Comparison of ENCODE assay signal across 17 cellular contexts in genomic region chr20:57482796-57483195, GRCh38. TPM values are rescaled to one million over a fixed set of nuclear protein-coding genes. Genes with fewer than 3 reads are reported as not detected.
"Had no signal": no experiment of that assay in that cellular context is flagged by ENCODE, and none has a peak within 500 bp of the region (broad histone marks: within the 10 kb centered on the region; RNA-seq: fewer than 3 reads in every experiment).

No MANE protein-coding gene starts in this region.

- H3K36me3 ChIP-seq: stomach, uterus had no signal

- DNase-seq: activated CD4-positive, alpha-beta T cell treated with anti-CD3 and anti-CD28 coated beads, Interleukin-2, amount 50 U/mL, for 48 hours; activated CD4-positive, CD25-positive, alpha-beta regulatory T cell treated with anti-CD3 and anti-CD28 coated beads, Interleukin-2, amount 50 U/mL, for 72 hours; activated naive CD4-positive, alpha-beta T cell treated with anti-CD3 and anti-CD28 coated beads for 36 hours; cortex of kidney; effector memory CD8-positive, alpha-beta T cell; hypothalamus; left colon; stimulated activated CD4-positive, alpha-beta T cell treated with anti-CD3 and anti-CD28 coated beads, Interleukin-4, amount 100 ng/mL, for 4 hours; stomach; SW 1271; uterus had no signal

- H3K9me3 Mint-ChIP-seq: activated naive CD4-positive, alpha-beta T cell treated with anti-CD3 and anti-CD28 coated beads for 36 hours; effector memory CD8-positive, alpha-beta T cell; nephron; T-helper 2 cell treated with Interferon-gamma antibody and Interleukin-4, amounts not matched to agents 5 μg/mL and 100 μg/mL, for 36 hours had no signal

- H3K4me1 Mint-ChIP-seq: nephron had no signal

- H3K4me3 ChIP-seq: stomach, uterus had no signal

- H3K4me3 Mint-ChIP-seq: activated naive CD4-positive, alpha-beta T cell treated with anti-CD3 and anti-CD28 coated beads for 36 hours; effector memory CD8-positive, alpha-beta T cell; nephron; T-helper 2 cell treated with Interferon-gamma antibody and Interleukin-4, amounts not matched to agents 5 μg/mL and 100 μg/mL, for 36 hours had no signal

- H3K9me3 ChIP-seq: stomach, uterus had no signal

- H3K27me3 ChIP-seq: uterus had no signal

- H3K4me1 ChIP-seq: uterus had no signal

- H3K27ac Mint-ChIP-seq: activated naive CD4-positive, alpha-beta T cell treated with anti-CD3 and anti-CD28 coated beads for 36 hours; nephron; T-helper 2 cell treated with Interferon-gamma antibody and Interleukin-4, amounts not matched to agents 5 μg/mL and 100 μg/mL, for 36 hours had no signal

- ATAC-seq: left colon had no signal

- H3K27ac ChIP-seq: stomach, uterus had no signal

RNA-seq across cellular contexts. Expression of gene CTCFL, which starts 42.1 kb away (rescaled TPM):
- total RNA-seq: activated naive CD4-positive, alpha-beta T cell treated with anti-CD3 and anti-CD28 coated beads for 36 hours; astrocyte; glomerular endothelial cell; left colon; lung microvascular endothelial cell; osteocyte; stomach had no signal
- polyA plus RNA-seq: stomach had no signal
